In genomic region chr1:86156571-86157455, GRCh38 we compare ENCODE assay signal across 8 cellular contexts. TPM values are rescaled to one million over a fixed set of nuclear protein-coding genes. Genes with fewer than 3 reads are reported as not detected.
DNase-seq lines count a peak whose midpoint lies in the region; ATAC-seq, FAIRE-seq and TF ChIP-seq lines count a peak whose summit lies in the region.

Gene COL24A1 (minus strand): TSS chr1:86156772. CDS start chr1:86156396, 376 bp downstream.

- H3K4me1 ChIP-seq in endothelial cell of umbilical vein (ENCODE audit: control insufficient read depth, extremely low read depth, insufficient read depth, low read length) (peaks cover 12% of the 10 kb centered on the region), mesodermal cell (ENCODE audit: control insufficient read depth, insufficient read depth, low read length, poor library complexity, severe bottlenecking) (no peaks in the 10 kb centered on the region), upper lobe of right lung (peaks cover 16% of the 10 kb centered on the region)

- H3K27ac ChIP-seq in endothelial cell of umbilical vein (ENCODE audit: insufficient read depth, low read depth, low read length): no peak within 1 kb of the TSS
- H3K27ac ChIP-seq in mesodermal cell (ENCODE audit: low read depth, low read length, severe bottlenecking): peak within 1 kb of the TSS; percentile 48
- no peak within 1 kb of the TSS for H3K27ac ChIP-seq in upper lobe of right lung

- H3K4me3 Mint-ChIP-seq in activated CD4-positive, alpha-beta T cell treated with anti-CD3 and anti-CD28 coated beads, Interleukin-2, amount 10 ng/mL, durations not matched to agents 7 days and 5 days: no peak within 1 kb of the TSS

- BruUV-seq in endothelial cell of umbilical vein (replicated peaks; lab: Mats Ljungman, UMichigan): no TSS peak

- peak within 1 kb of the TSS; percentile 34 for H2AFZ ChIP-seq in endothelial cell of umbilical vein (ENCODE audit: low read depth, low read length)

- peaks cover 9% of the 10 kb centered on the region for H3K4me1 Mint-ChIP-seq in activated CD4-positive, alpha-beta T cell treated with anti-CD3 and anti-CD28 coated beads, Interleukin-2, amount 10 ng/mL, durations not matched to agents 7 days and 5 days

- POLR2A ChIA-PET in activated CD4-positive, alpha-beta T cell treated with anti-CD3 and anti-CD28 coated beads, Interleukin-2, amount 10 ng/mL, durations not matched to agents 7 days and 5 days (lab: Charles Lee): interaction anchor here (0.5 kb wide), 1 partner anchor 180 kb away, joined by 3 read pairs; no protein-coding TSS in a partner anchor
- POLR2A ChIA-PET in endothelial cell of umbilical vein (lab: Charles Lee): no interaction called here

- H4K20me1 ChIP-seq in endothelial cell of umbilical vein (replicated peaks; ENCODE audit: control insufficient read depth, extremely low read depth, insufficient read depth, low read length): no peaks in the 10 kb centered on the region

- FAIRE-seq in endothelial cell of umbilical vein (lab: Jason Lieb, UNC): no peak

- H3K9me1 ChIP-seq in endothelial cell of umbilical vein (replicated peaks; ENCODE audit: control insufficient read depth, extremely low read depth, insufficient read depth, low read length): no peaks in the 10 kb centered on the region

- H3K79me2 ChIP-seq in endothelial cell of umbilical vein (ENCODE audit: control insufficient read depth, insufficient read depth, low read length): no peaks in the 10 kb centered on the region

- peak; percentile 53 for ATAC-seq in upper lobe of right lung
- no peak for ATAC-seq in GM21360 (IDR thresholded peaks at IDR 0.05; ENCODE audit: unreplicated experiment)

- H3K36me3 Mint-ChIP-seq in activated CD4-positive, alpha-beta T cell treated with anti-CD3 and anti-CD28 coated beads, Interleukin-2, amount 10 ng/mL, durations not matched to agents 7 days and 5 days (ENCODE audit: low read depth): no peaks in the 10 kb centered on the region

- H3K4me2 ChIP-seq in endothelial cell of umbilical vein (ENCODE audit: insufficient read depth, low read length): peak within 1 kb of the TSS; percentile 75

- WGBS in mesodermal cell (ENCODE audit: insufficient coverage in 2 of 2), 2 experiments: 6 to 7% methylated on average over 37 to 42 of the region's 52 CpGs

- no peak for TF ChIP-seq POLR2A in endothelial cell of umbilical vein (IDR thresholded peaks at IDR 0.05; ENCODE audit: low read depth, low read length)

- H3K36me3 ChIP-seq in endothelial cell of umbilical vein (ENCODE audit: control insufficient read depth in 2 of 2, extremely low read depth in 1 of 2, insufficient read depth in 2 of 2, low read length in 2 of 2) (no peaks in the 10 kb centered on the region), mesodermal cell (ENCODE audit: control insufficient read depth, insufficient read depth, low read length) (no peaks in the 10 kb centered on the region), upper lobe of right lung (no peaks in the 10 kb centered on the region)

- H3K4me3 ChIP-seq in endothelial cell of umbilical vein (replicated peaks in 1 of 3; ENCODE audit: insufficient read depth in 1 of 3, low read depth in 1 of 3, low read length in 3 of 3) (peak within 1 kb of the TSS; percentile 20 to 58 (median 29)), mesodermal cell (ENCODE audit: extremely low read depth, insufficient read depth, low read length, poor library complexity, severe bottlenecking) (peak within 1 kb of the TSS; percentile 27), upper lobe of right lung (peak within 1 kb of the TSS; percentile 42)

- H3K9me3 ChIP-seq in endothelial cell of umbilical vein (replicated peaks; ENCODE audit: control insufficient read depth, insufficient read depth, low read length): no peaks in the 10 kb centered on the region
- no peaks in the 10 kb centered on the region for H3K9me3 ChIP-seq in mesodermal cell (ENCODE audit: control insufficient read depth, low read length)
- no peaks in the 10 kb centered on the region for H3K9me3 ChIP-seq in upper lobe of right lung

- no peak within 1 kb of the TSS for H3K9ac ChIP-seq in endothelial cell of umbilical vein (replicated peaks; ENCODE audit: extremely low read depth, insufficient read depth, low read length)

- H3K27me3 Mint-ChIP-seq in activated CD4-positive, alpha-beta T cell treated with anti-CD3 and anti-CD28 coated beads, Interleukin-2, amount 10 ng/mL, durations not matched to agents 7 days and 5 days: peaks cover 41% of the 10 kb centered on the region

- no peaks in the 10 kb centered on the region for H3K9me3 Mint-ChIP-seq in activated CD4-positive, alpha-beta T cell treated with anti-CD3 and anti-CD28 coated beads, Interleukin-2, amount 10 ng/mL, durations not matched to agents 7 days and 5 days

- CTCF ChIA-PET in activated CD4-positive, alpha-beta T cell treated with anti-CD3 and anti-CD28 coated beads, Interleukin-2, amount 10 ng/mL, durations not matched to agents 7 days and 5 days (lab: Charles Lee): no interaction called here
- CTCF ChIA-PET in endothelial cell of umbilical vein (lab: Charles Lee): no interaction called here

- DNase-seq in activated CD4-positive, alpha-beta T cell treated with anti-CD3 and anti-CD28 coated beads, Interleukin-2, amount 10 ng/mL, durations not matched to agents 7 days and 5 days: peak; percentile 6
- no peak for DNase-seq in activated CD4-positive, alpha-beta T cell treated with anti-CD3 and anti-CD28 coated beads for 4 hours
- DNase-seq in NOMO-1 (lab: John Stamatoyannopoulos, UW; ENCODE audit: unreplicated experiment in 2 of 2) (peak; percentile 63 to 72), endothelial cell of umbilical vein (ENCODE audit: low read depth, low spot score) (peak; percentile 24), upper lobe of right lung (peak; percentile 68)
- no peak for DNase-seq in stimulated activated naive CD4-positive, alpha-beta T cell (lab: John Stamatoyannopoulos, UW)

- H3K27me3 ChIP-seq in endothelial cell of umbilical vein (ENCODE audit: control insufficient read depth in 2 of 2, insufficient read depth in 2 of 2, low read length in 2 of 2) (peaks cover 35 to 50% of the 10 kb centered on the region in 2 experiments), upper lobe of right lung (peaks cover 12% of the 10 kb centered on the region)

- intact Hi-C loops in endothelial cell of umbilical vein (cut with micrococcal nuclease) (no loop called here), upper lobe of right lung (cut with DNase I) (no loop called here)

- no peak within 1 kb of the TSS for H3K27ac Mint-ChIP-seq in activated CD4-positive, alpha-beta T cell treated with anti-CD3 and anti-CD28 coated beads, Interleukin-2, amount 10 ng/mL, durations not matched to agents 7 days and 5 days

- dilution Hi-C loops in endothelial cell of umbilical vein (cut with MboI; ENCODE audit: extremely low pct_ligation_motif_present, low sequenced_read_pairs): no loop called here

- TF ChIP-seq CTCF in endothelial cell of umbilical vein (IDR thresholded peaks at IDR 0.05; ENCODE audit: extremely low read depth in 1 of 2, insufficient read depth in 1 of 2, low read depth in 1 of 2, low read length in 2 of 2) (no peak), upper lobe of right lung (IDR thresholded peaks at IDR 0.05) (no peak)

TF ChIP-seq in endothelial cell of umbilical vein, 7 proteins besides CTCF, POLR2A, EP300 and RAD21:
- TF ChIP-seq FOS (IDR thresholded peaks at IDR 0.05; ENCODE audit: borderline replicate concordance, insufficient read depth, low read length): no peak
- TF ChIP-seq EZH2 (IDR thresholded peaks at IDR 0.05; ENCODE audit: borderline replicate concordance, low read depth, low read length, severe bottlenecking): peak; percentile 65

RNA-seq across cellular contexts. Expression of gene COL24A1, which starts in this region (rescaled TPM):
- total RNA-seq in activated CD4-positive, alpha-beta T cell treated with anti-CD3 and anti-CD28 coated beads, Interleukin-2, amount 10 ng/mL, durations not matched to agents 7 days and 5 days: not detected
- total RNA-seq in endothelial cell of umbilical vein (not detected in 2 replicates), upper lobe of right lung (1.6 TPM)
- 0.02 and 0.03 TPM in 2 replicates for polyA plus RNA-seq in endothelial cell of umbilical vein
- polyA plus RNA-seq in endothelial cell of umbilical vein (2011; cell fraction: cytosol; rRNA removed): 0.01 TPM in 1 of 2 replicates, not detected in the other
- polyA plus RNA-seq in endothelial cell of umbilical vein (2011; cell fraction: nucleus; rRNA removed): 0.21 and 0.30 TPM in 2 replicates
- polyA plus RNA-seq in endothelial cell of umbilical vein (2012): 0.03 TPM in 1 of 2 replicates, not detected in the other
- 0.06 TPM in 1 of 2 replicates, not detected in the other for polyA minus RNA-seq in endothelial cell of umbilical vein
- polyA minus RNA-seq in endothelial cell of umbilical vein (2011; cell fraction: cytosol; rRNA and poly(A)+ RNA removed): not detected
- polyA minus RNA-seq in endothelial cell of umbilical vein (2011; cell fraction: nucleus; rRNA and poly(A)+ RNA removed): 0.10 and 0.34 TPM in 2 replicates
- 3.1 TPM for polyA plus RNA-seq in mesodermal cell (2013, experiment 1 of 2)
- 3.7 TPM for polyA plus RNA-seq in mesodermal cell (2013, experiment 2 of 2)

Comparison
In these comparisons a context has a peak if more than half of its experiments do, and no peak if none do; other contexts are left out.
1. Peak in DNase-seq in activated CD4-positive, alpha-beta T cell treated with anti-CD3 and anti-CD28 coated beads, Interleukin-2, amount 10 ng/mL, durations not matched to agents 7 days and 5 days; RNA of the gene not detected or under 1 TPM.
2. Peak in DNase-seq, H3K4me3 ChIP-seq and H3K4me2 ChIP-seq in endothelial cell of umbilical vein; RNA of the gene not detected or under 1 TPM.
3. DNase-seq: peak in NOMO-1 (2 of 2) and upper lobe of right lung (single experiment); none in activated CD4-positive, alpha-beta T cell treated with anti-CD3 and anti-CD28 coated beads for 4 hours (0 of 2) and stimulated activated naive CD4-positive, alpha-beta T cell (0 of 6).
4. Peak in every context shown above with its lines, with median percentiles within 50 percentile points of each other: H3K4me3 ChIP-seq.